In the genomic region with DNA sequence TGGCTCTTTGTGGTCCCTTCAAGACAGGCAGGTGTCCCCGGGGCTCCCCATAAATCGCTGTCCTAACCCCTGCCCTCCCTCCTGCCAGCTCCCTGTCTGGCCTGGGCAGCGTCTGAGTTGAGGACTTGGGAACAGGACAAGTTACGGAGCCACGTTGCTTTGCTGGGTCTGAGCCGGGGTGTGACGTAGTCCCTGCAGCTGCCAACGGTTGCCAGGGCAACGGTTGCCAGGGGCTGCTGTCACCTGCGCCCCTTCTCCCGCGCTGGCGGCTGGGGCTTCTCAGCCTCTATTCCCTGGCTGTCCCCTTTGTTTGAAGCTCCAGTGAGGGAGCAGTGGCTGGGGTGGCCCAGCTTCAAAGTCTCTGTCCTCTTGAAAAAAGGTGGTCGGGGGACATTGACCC, we compare ENCODE assay signal across 1 cellular context.
TF ChIP-seq lines count a peak whose summit lies in the region.

No MANE protein-coding gene starts in this region.

TF ChIP-seq in SK-N-SH treated with all-trans-retinoic acid at 6 μM for 48 hours, 23 proteins besides CTCF, POLR2A, EP300 and RAD21 (continued from another document):
- TF ChIP-seq, protein P1, sequence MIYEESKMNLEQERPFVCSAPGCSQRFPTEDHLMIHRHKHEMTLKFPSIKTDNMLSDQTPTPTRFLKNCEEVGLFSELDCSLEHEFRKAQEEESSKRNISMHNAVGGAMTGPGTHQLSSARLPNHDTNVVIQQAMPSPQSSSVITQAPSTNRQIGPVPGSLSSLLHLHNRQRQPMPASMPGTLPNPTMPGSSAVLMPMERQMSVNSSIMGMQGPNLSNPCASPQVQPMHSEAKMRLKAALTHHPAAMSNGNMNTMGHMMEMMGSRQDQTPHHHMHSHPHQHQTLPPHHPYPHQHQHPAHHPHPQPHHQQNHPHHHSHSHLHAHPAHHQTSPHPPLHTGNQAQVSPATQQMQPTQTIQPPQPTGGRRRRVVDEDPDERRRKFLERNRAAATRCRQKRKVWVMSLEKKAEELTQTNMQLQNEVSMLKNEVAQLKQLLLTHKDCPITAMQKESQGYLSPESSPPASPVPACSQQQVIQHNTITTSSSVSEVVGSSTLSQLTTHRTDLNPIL (CRISPR knock-in tag; IDR thresholded peaks at IDR 0.05; ENCODE audit: low read depth), result no peak
- TF ChIP-seq ZFP3 (CRISPR knock-in tag; IDR thresholded peaks at IDR 0.05), result no peak
- no peak for TF ChIP-seq ZNF565 (CRISPR knock-in tag; conservative IDR thresholded peaks at IDR 0.05; ENCODE audit: low read depth)
- TF ChIP-seq BACH2 (CRISPR knock-in tag; IDR thresholded peaks at IDR 0.05; ENCODE audit: borderline replicate concordance), result no peak
- no peak for TF ChIP-seq ZNF70 (CRISPR knock-in tag; IDR thresholded peaks at IDR 0.05)
